ENCODE assay signal across 11 cellular contexts in genomic region chr3:188689101-188689574, GRCh38.
A peak's percentile ranks its signal among the peaks of the same experiment; 100 is the strongest.
DNase-seq lines count a peak whose midpoint lies in the region; ATAC-seq and TF ChIP-seq lines count a peak whose summit lies in the region.
"Had no signal": no experiment of that assay in that cellular context is flagged by ENCODE, and none has a peak within 500 bp of the region (broad histone marks: within the 10 kb centered on the region; RNA-seq: fewer than 3 reads in every experiment).

No MANE protein-coding gene starts in this region.

- no peak overlapping the region for H3K27ac Mint-ChIP-seq in activated CD8-positive, alpha-beta memory T cell treated with anti-CD3 and anti-CD28 coated beads, Interleukin-2, amount 10 ng/mL, durations not matched to agents 7 days and 5 days
- H3K27ac Mint-ChIP-seq: stimulated activated memory B cell treated with anti-CD40 and anti-IgM and Interleukin-4, amounts not matched to agents 10 μg/mL and 1 μg/mL and 100 μg/mL, for 72 hours had no signal

- H3K9me3 ChIP-seq in RWPE2 (ENCODE audit: severe bottlenecking) (no peaks in the 10 kb centered on the region), osteoblast (ENCODE audit: low read depth, low read length) (no peaks in the 10 kb centered on the region)
- H3K9me3 ChIP-seq: Peyer's patch had no signal

- CTCF ChIA-PET in activated CD8-positive, alpha-beta memory T cell treated with anti-CD3 and anti-CD28 coated beads, Interleukin-2, amount 10 ng/mL, durations not matched to agents 7 days and 5 days (lab: Charles Lee), result interaction anchor here (0.6 to 1.6 kb wide), 2 partner anchors 246 to 949 kb away, joined by 3 to 5 read pairs; no protein-coding TSS in a partner anchor

- H3K36me3 Mint-ChIP-seq in activated CD8-positive, alpha-beta memory T cell treated with anti-CD3 and anti-CD28 coated beads, Interleukin-2, amount 10 ng/mL, durations not matched to agents 7 days and 5 days, result no peaks in the 10 kb centered on the region

- peaks cover 5% of the 10 kb centered on the region for H3K4me1 Mint-ChIP-seq in activated CD8-positive, alpha-beta memory T cell treated with anti-CD3 and anti-CD28 coated beads, Interleukin-2, amount 10 ng/mL, durations not matched to agents 7 days and 5 days

- TF ChIP-seq CTCF in AG09319 (IDR thresholded peaks at IDR 0.05; ENCODE audit: low read depth, low read length), result no peak
- TF ChIP-seq CTCF in RWPE2 (IDR thresholded peaks at IDR 0.05; ENCODE audit: poor library complexity, severe bottlenecking), result no peak
- no peak for TF ChIP-seq CTCF in fibroblast of pulmonary artery (IDR thresholded peaks at IDR 0.05; ENCODE audit: low read length, missing control alignments)
- no peak for TF ChIP-seq CTCF in osteoblast (IDR thresholded peaks at IDR 0.05; ENCODE audit: extremely low read depth, low read depth, low read length)

- H3K27ac ChIP-seq in RWPE2 (ENCODE audit: poor library complexity, severe bottlenecking) (no peak overlapping the region), osteoblast (ENCODE audit: low read depth, low read length) (peak overlapping the region; percentile 84)
- H3K27ac ChIP-seq: Peyer's patch had no signal

- H3K4me2 ChIP-seq in osteoblast (ENCODE audit: insufficient read depth, low read length), result no peak overlapping the region

- peaks cover 36% of the 10 kb centered on the region for H3K79me2 ChIP-seq in osteoblast (ENCODE audit: insufficient read depth, low read length)

- ATAC-seq in RWPE2 (ENCODE audit: low read depth), result peak; percentile 52
- ATAC-seq in HG03460 (IDR thresholded peaks at IDR 0.05; ENCODE audit: unreplicated experiment), result no peak
- no peak for ATAC-seq in activated CD8-positive, alpha-beta memory T cell treated with anti-CD3 and anti-CD28 coated beads, Interleukin-2, amount 10 ng/mL, durations not matched to agents 7 days and 5 days
- ATAC-seq in HG03442 (IDR thresholded peaks at IDR 0.05; ENCODE audit: unreplicated experiment), result no peak
- ATAC-seq: stimulated activated memory B cell treated with anti-CD40 and anti-IgM and Interleukin-4, amounts not matched to agents 10 μg/mL and 1 μg/mL and 100 μg/mL, for 72 hours had no signal

- H3K4me1 ChIP-seq in RWPE2 (ENCODE audit: insufficient read depth, poor library complexity, severe bottlenecking) (peaks cover 15% of the 10 kb centered on the region), osteoblast (ENCODE audit: insufficient read depth, low read length) (peaks cover 26% of the 10 kb centered on the region)
- H3K4me1 ChIP-seq: Peyer's patch had no signal

- no peak overlapping the region for H3K4me3 Mint-ChIP-seq in activated CD8-positive, alpha-beta memory T cell treated with anti-CD3 and anti-CD28 coated beads, Interleukin-2, amount 10 ng/mL, durations not matched to agents 7 days and 5 days
- H3K4me3 Mint-ChIP-seq: stimulated activated memory B cell treated with anti-CD40 and anti-IgM and Interleukin-4, amounts not matched to agents 10 μg/mL and 1 μg/mL and 100 μg/mL, for 72 hours had no signal

- H4K20me1 ChIP-seq in osteoblast (ENCODE audit: insufficient read depth, low read length), result peaks cover 6% of the 10 kb centered on the region

- no peak overlapping the region for H2AFZ ChIP-seq in osteoblast (ENCODE audit: low read length)

- H3K4me3 ChIP-seq in RWPE2 (ENCODE audit: severe bottlenecking) (no peak overlapping the region), fibroblast of pulmonary artery (replicated peaks; ENCODE audit: low read depth, low read length) (no peak overlapping the region), osteoblast (ENCODE audit: insufficient read depth, low read length) (no peak overlapping the region)
- H3K4me3 ChIP-seq: Peyer's patch had no signal

- H3K27me3 Mint-ChIP-seq in activated CD8-positive, alpha-beta memory T cell treated with anti-CD3 and anti-CD28 coated beads, Interleukin-2, amount 10 ng/mL, durations not matched to agents 7 days and 5 days, result no peaks in the 10 kb centered on the region
- H3K27me3 Mint-ChIP-seq: stimulated activated memory B cell treated with anti-CD40 and anti-IgM and Interleukin-4, amounts not matched to agents 10 μg/mL and 1 μg/mL and 100 μg/mL, for 72 hours had no signal

- peak; percentile 84 for DNase-seq in AG09319 (ENCODE audit: extremely low read depth, low read depth)
- DNase-seq in RWPE2 (ENCODE audit: low spot score), result no peak
- DNase-seq in fibroblast of pulmonary artery (ENCODE audit: low read depth), result peak; percentile 96
- no peak for DNase-seq in osteoblast (ENCODE audit: insufficient read length, low spot score, missing footprints)
- no peak for DNase-seq in NCI-H510A treated with DMSO at 0.1 percent for 48 hours (lab: John Stamatoyannopoulos, UW)
- no peak for DNase-seq in activated CD8-positive, alpha-beta memory T cell treated with anti-CD3 and anti-CD28 coated beads, Interleukin-2, amount 10 ng/mL, durations not matched to agents 7 days and 5 days
- DNase-seq: amygdala, Peyer's patch had no signal

- H3K9me3 Mint-ChIP-seq in activated CD8-positive, alpha-beta memory T cell treated with anti-CD3 and anti-CD28 coated beads, Interleukin-2, amount 10 ng/mL, durations not matched to agents 7 days and 5 days (ENCODE audit: low read depth), result no peaks in the 10 kb centered on the region
- H3K9me3 Mint-ChIP-seq: stimulated activated memory B cell treated with anti-CD40 and anti-IgM and Interleukin-4, amounts not matched to agents 10 μg/mL and 1 μg/mL and 100 μg/mL, for 72 hours had no signal

- H3K36me3 ChIP-seq in RWPE2 (ENCODE audit: low read depth) (no peaks in the 10 kb centered on the region), osteoblast (ENCODE audit: insufficient read depth, low read length) (no peaks in the 10 kb centered on the region)
- H3K36me3 ChIP-seq: Peyer's patch had no signal

- H3K27me3 ChIP-seq in RWPE2 (ENCODE audit: insufficient read depth, poor library complexity, severe bottlenecking) (no peaks in the 10 kb centered on the region), osteoblast (ENCODE audit: insufficient read depth, low read length) (no peaks in the 10 kb centered on the region)
- H3K27me3 ChIP-seq: Peyer's patch had no signal

Comparison
In these comparisons a context has a peak if more than half of its experiments do, and no peak if none do; other contexts are left out.
1. DNase-seq: peak in AG09319 (single experiment) and fibroblast of pulmonary artery (single experiment); none in RWPE2 (single experiment), osteoblast (single experiment), NCI-H510A treated with DMSO at 0.1 percent for 48 hours (single experiment) and activated CD8-positive, alpha-beta memory T cell treated with anti-CD3 and anti-CD28 coated beads, Interleukin-2, amount 10 ng/mL, durations not matched to agents 7 days and 5 days (single experiment).